In genomic region chr4:7630559-7631287, GRCh38 we compare ENCODE assay signal across 10 cellular contexts.
A peak's percentile ranks its signal among the peaks of the same experiment; 100 is the strongest.
DNase-seq lines count a peak whose midpoint lies in the region; ATAC-seq, FAIRE-seq and TF ChIP-seq lines count a peak whose summit lies in the region.
"Had no signal": no experiment of that assay in that cellular context is flagged by ENCODE, and none has a peak within 500 bp of the region (broad histone marks: within the 10 kb centered on the region; RNA-seq: fewer than 3 reads in every experiment).

No MANE protein-coding gene starts in this region.

- H3K9me3 Mint-ChIP-seq in activated T-helper 2 cell treated with anti-CD3 and anti-CD28 coated beads, Interferon-gamma antibody, Interleukin-2, Interleukin-4, amounts not matched to agents 10 μg/mL and 5 μg/mL and 100 μg/mL, durations not matched to agents 14 hours and 24 hours and 36 hours, result no peaks in the 10 kb centered on the region

- H3K4me3 ChIP-seq in bronchial epithelial cell (ENCODE audit: low read depth, low read length), result no peak overlapping the region
- no peak overlapping the region for H3K4me3 ChIP-seq in left lung
- H3K4me3 ChIP-seq: BLaER1 treated with 17β-estradiol and CSF1 and Interleukin-3, amounts not matched to agents 10 nM and 100 nM; lung had no signal

- no peak overlapping the region for H3K27ac Mint-ChIP-seq in activated T-helper 2 cell treated with anti-CD3 and anti-CD28 coated beads, Interferon-gamma antibody, Interleukin-2, Interleukin-4, amounts not matched to agents 10 μg/mL and 5 μg/mL and 100 μg/mL, durations not matched to agents 14 hours and 24 hours and 36 hours

- no peaks in the 10 kb centered on the region for H3K4me1 Mint-ChIP-seq in activated T-helper 2 cell treated with anti-CD3 and anti-CD28 coated beads, Interferon-gamma antibody, Interleukin-2, Interleukin-4, amounts not matched to agents 10 μg/mL and 5 μg/mL and 100 μg/mL, durations not matched to agents 14 hours and 24 hours and 36 hours (ENCODE audit: low read depth)

- DNase-seq in NCI-H524 (lab: John Stamatoyannopoulos, UW) (peak; percentile 19 to 53), NCI-H524 treated with DMSO at 0.1 percent for 48 hours (lab: John Stamatoyannopoulos, UW) (no peak), bronchial epithelial cell (ENCODE audit: low read depth) (peak; percentile 80), left lung (peak in 1 of 2 donors; percentile 49), SHP77 (lab: John Stamatoyannopoulos, UW) (no peak)
- no peak for DNase-seq in activated T-helper 2 cell treated with anti-CD3 and anti-CD28 coated beads, Interferon-gamma antibody, Interleukin-2, Interleukin-4, amounts not matched to agents 10 μg/mL and 5 μg/mL and 100 μg/mL, durations not matched to agents 14 hours and 24 hours and 36 hours (ENCODE audit: low spot score)

- H3K27me3 ChIP-seq in bronchial epithelial cell (ENCODE audit: control insufficient read depth, insufficient read depth, low read length) (peaks cover 10% of the 10 kb centered on the region), left lung (peaks cover 3 to 34% of the 10 kb centered on the region in 2 donors)
- H3K27me3 ChIP-seq: BLaER1 treated with 17β-estradiol and CSF1 and Interleukin-3, amounts not matched to agents 10 nM and 100 nM had no signal

- H3K4me1 ChIP-seq in left lung, result peaks cover 0 to 15% of the 10 kb centered on the region in 2 donors

- no peaks in the 10 kb centered on the region for H3K36me3 ChIP-seq in bronchial epithelial cell (ENCODE audit: control insufficient read depth, insufficient read depth, low read length)
- H3K36me3 ChIP-seq in left lung, result no peaks in the 10 kb centered on the region

- no peak overlapping the region for H3K4me3 Mint-ChIP-seq in activated T-helper 2 cell treated with anti-CD3 and anti-CD28 coated beads, Interferon-gamma antibody, Interleukin-2, Interleukin-4, amounts not matched to agents 10 μg/mL and 5 μg/mL and 100 μg/mL, durations not matched to agents 14 hours and 24 hours and 36 hours (ENCODE audit: low read depth)

- no peaks in the 10 kb centered on the region for H3K36me3 Mint-ChIP-seq in activated T-helper 2 cell treated with anti-CD3 and anti-CD28 coated beads, Interferon-gamma antibody, Interleukin-2, Interleukin-4, amounts not matched to agents 10 μg/mL and 5 μg/mL and 100 μg/mL, durations not matched to agents 14 hours and 24 hours and 36 hours (ENCODE audit: low read depth)

- peak; percentile 68 for FAIRE-seq in bronchial epithelial cell (lab: Jason Lieb, UNC)

- peaks cover 3% of the 10 kb centered on the region for H3K27me3 Mint-ChIP-seq in activated T-helper 2 cell treated with anti-CD3 and anti-CD28 coated beads, Interferon-gamma antibody, Interleukin-2, Interleukin-4, amounts not matched to agents 10 μg/mL and 5 μg/mL and 100 μg/mL, durations not matched to agents 14 hours and 24 hours and 36 hours (ENCODE audit: low read depth)

- intact Hi-C loops in left lung (cut with DNase I), result no loop called here
- intact Hi-C loops in activated T-helper 2 cell treated with anti-CD3 and anti-CD28 coated beads, Interferon-gamma antibody, Interleukin-2, Interleukin-4, amounts not matched to agents 10 μg/mL and 5 μg/mL and 100 μg/mL, durations not matched to agents 14 hours and 24 hours and 36 hours (cut with micrococcal nuclease), result no loop called here

- no peaks in the 10 kb centered on the region for H3K9me3 ChIP-seq in left lung

- H3K27ac ChIP-seq in left lung, result no peak overlapping the region
- H3K27ac ChIP-seq: BLaER1 treated with 17β-estradiol and CSF1 and Interleukin-3, amounts not matched to agents 10 nM and 100 nM had no signal

- peak; percentile 67 for ATAC-seq in left lung
- ATAC-seq in activated CD4-positive, CD25-positive, alpha-beta regulatory T cell treated with anti-CD3 and anti-CD28 coated beads, Interleukin-2, amount 50 U/mL, for 24 hours, result no peak
- no peak for ATAC-seq in GM18511 (IDR thresholded peaks at IDR 0.05; ENCODE audit: unreplicated experiment)

- TF ChIP-seq CTCF in bronchial epithelial cell (IDR thresholded peaks at IDR 0.05; ENCODE audit: insufficient read depth, low read length, severe bottlenecking) (no peak), left lung (IDR thresholded peaks at IDR 0.05) (no peak)

Comparison
In these comparisons a context has a peak if more than half of its experiments do, and no peak if none do; other contexts are left out.
1. DNase-seq: peak in NCI-H524 (2 of 2) and bronchial epithelial cell (single experiment); none in NCI-H524 treated with DMSO at 0.1 percent for 48 hours (single experiment), activated T-helper 2 cell treated with anti-CD3 and anti-CD28 coated beads, Interferon-gamma antibody, Interleukin-2, Interleukin-4, amounts not matched to agents 10 μg/mL and 5 μg/mL and 100 μg/mL, durations not matched to agents 14 hours and 24 hours and 36 hours (single experiment) and SHP77 (0 of 2).